Comparison of ENCODE assay signal across 1 cellular context in the genomic region with DNA sequence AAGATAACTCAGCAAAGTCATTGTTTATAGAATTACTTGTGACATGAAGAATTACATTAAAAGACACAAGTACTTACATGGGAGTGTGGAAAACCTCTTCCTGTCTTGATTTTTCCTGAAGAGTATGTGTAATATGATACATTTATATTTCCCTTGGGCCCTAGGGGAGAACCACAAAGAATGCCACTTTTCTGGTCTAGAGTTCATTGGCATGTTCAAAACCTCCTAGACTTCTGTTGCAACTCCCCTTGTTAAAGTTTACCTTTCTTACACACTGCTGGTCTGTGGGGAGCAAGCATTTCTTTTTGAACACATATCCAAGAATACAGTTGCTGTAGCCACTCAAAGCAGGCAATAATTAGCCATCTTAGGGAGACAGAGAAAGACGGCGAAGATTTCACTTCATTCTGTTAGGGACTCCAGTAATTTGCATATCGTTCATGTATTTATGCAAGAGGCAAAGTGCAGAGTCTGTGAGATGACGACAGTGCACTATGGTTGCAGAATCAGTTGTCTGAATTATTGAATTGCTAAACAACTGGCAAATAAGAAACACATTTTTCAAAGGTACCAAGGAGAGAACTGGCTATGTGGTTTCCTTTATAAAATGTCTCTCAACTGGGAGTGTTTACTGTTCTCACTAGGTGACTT.
TF ChIP-seq lines count a peak whose summit lies in the region.

No MANE protein-coding gene starts in this region.

TF ChIP-seq in HEK293, 187 proteins besides CTCF, POLR2A, EP300 and RAD21 (continued from another document):
- TF ChIP-seq, protein P1, sequence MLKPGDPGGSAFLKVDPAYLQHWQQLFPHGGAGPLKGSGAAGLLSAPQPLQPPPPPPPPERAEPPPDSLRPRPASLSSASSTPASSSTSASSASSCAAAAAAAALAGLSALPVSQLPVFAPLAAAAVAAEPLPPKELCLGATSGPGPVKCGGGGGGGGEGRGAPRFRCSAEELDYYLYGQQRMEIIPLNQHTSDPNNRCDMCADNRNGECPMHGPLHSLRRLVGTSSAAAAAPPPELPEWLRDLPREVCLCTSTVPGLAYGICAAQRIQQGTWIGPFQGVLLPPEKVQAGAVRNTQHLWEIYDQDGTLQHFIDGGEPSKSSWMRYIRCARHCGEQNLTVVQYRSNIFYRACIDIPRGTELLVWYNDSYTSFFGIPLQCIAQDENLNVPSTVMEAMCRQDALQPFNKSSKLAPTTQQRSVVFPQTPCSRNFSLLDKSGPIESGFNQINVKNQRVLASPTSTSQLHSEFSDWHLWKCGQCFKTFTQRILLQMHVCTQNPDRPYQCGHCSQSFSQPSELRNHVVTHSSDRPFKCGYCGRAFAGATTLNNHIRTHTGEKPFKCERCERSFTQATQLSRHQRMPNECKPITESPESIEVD (tag by site-specific recombination; IDR thresholded peaks at IDR 0.05), result peak; percentile 92
- TF ChIP-seq, protein P2, sequence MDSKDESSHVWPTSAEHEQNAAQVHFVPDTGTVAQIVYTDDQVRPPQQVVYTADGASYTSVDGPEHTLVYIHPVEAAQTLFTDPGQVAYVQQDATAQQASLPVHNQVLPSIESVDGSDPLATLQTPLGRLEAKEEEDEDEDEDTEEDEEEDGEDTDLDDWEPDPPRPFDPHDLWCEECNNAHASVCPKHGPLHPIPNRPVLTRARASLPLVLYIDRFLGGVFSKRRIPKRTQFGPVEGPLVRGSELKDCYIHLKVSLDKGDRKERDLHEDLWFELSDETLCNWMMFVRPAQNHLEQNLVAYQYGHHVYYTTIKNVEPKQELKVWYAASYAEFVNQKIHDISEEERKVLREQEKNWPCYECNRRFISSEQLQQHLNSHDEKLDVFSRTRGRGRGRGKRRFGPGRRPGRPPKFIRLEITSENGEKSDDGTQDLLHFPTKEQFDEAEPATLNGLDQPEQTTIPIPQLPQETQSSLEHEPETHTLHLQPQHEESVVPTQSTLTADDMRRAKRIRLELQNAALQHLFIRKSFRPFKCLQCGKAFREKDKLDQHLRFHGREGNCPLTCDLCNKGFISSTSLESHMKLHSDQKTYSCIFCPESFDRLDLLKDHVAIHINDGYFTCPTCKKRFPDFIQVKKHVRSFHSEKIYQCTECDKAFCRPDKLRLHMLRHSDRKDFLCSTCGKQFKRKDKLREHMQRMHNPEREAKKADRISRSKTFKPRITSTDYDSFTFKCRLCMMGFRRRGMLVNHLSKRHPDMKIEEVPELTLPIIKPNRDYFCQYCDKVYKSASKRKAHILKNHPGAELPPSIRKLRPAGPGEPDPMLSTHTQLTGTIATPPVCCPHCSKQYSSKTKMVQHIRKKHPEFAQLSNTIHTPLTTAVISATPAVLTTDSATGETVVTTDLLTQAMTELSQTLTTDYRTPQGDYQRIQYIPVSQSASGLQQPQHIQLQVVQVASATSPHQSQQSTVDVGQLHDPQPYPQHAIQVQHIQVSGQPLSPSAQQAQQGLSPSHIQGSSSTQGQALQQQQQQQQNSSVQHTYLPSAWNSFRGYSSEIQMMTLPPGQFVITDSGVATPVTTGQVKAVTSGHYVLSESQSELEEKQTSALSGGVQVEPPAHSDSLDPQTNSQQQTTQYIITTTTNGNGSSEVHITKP (tag by site-specific recombination; IDR thresholded peaks at IDR 0.05), result 0 out of 2 replicates have a peak, but pooled peaks have one; percentile 8
- TF ChIP-seq ZNF335 (tag by site-specific recombination; conservative IDR thresholded peaks at IDR 0.05), result peak; percentile 53
- TF ChIP-seq, protein P3, sequence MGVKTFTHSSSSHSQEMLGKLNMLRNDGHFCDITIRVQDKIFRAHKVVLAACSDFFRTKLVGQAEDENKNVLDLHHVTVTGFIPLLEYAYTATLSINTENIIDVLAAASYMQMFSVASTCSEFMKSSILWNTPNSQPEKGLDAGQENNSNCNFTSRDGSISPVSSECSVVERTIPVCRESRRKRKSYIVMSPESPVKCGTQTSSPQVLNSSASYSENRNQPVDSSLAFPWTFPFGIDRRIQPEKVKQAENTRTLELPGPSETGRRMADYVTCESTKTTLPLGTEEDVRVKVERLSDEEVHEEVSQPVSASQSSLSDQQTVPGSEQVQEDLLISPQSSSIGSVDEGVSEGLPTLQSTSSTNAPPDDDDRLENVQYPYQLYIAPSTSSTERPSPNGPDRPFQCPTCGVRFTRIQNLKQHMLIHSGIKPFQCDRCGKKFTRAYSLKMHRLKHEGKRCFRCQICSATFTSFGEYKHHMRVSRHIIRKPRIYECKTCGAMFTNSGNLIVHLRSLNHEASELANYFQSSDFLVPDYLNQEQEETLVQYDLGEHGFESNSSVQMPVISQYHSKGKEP (tag by site-specific recombination; IDR thresholded peaks at IDR 0.05), result no peak
- 0 out of 2 replicates have a peak, but pooled peaks have one; percentile 39 for TF ChIP-seq IKZF3 (tag by site-specific recombination; IDR thresholded peaks at IDR 0.05)
- no peak for TF ChIP-seq ZNF24 (tag by site-specific recombination; IDR thresholded peaks at IDR 0.05)
- TF ChIP-seq, protein P4, sequence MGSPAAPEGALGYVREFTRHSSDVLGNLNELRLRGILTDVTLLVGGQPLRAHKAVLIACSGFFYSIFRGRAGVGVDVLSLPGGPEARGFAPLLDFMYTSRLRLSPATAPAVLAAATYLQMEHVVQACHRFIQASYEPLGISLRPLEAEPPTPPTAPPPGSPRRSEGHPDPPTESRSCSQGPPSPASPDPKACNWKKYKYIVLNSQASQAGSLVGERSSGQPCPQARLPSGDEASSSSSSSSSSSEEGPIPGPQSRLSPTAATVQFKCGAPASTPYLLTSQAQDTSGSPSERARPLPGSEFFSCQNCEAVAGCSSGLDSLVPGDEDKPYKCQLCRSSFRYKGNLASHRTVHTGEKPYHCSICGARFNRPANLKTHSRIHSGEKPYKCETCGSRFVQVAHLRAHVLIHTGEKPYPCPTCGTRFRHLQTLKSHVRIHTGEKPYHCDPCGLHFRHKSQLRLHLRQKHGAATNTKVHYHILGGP (tag by site-specific recombination; IDR thresholded peaks at IDR 0.05), result peak; percentile 98
- no peak for TF ChIP-seq ZNF792 (tag by site-specific recombination; IDR thresholded peaks at IDR 0.05)
- TF ChIP-seq, protein P5, sequence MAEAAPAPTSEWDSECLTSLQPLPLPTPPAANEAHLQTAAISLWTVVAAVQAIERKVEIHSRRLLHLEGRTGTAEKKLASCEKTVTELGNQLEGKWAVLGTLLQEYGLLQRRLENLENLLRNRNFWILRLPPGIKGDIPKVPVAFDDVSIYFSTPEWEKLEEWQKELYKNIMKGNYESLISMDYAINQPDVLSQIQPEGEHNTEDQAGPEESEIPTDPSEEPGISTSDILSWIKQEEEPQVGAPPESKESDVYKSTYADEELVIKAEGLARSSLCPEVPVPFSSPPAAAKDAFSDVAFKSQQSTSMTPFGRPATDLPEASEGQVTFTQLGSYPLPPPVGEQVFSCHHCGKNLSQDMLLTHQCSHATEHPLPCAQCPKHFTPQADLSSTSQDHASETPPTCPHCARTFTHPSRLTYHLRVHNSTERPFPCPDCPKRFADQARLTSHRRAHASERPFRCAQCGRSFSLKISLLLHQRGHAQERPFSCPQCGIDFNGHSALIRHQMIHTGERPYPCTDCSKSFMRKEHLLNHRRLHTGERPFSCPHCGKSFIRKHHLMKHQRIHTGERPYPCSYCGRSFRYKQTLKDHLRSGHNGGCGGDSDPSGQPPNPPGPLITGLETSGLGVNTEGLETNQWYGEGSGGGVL (tag by site-specific recombination; IDR thresholded peaks at IDR 0.05), result peak; percentile 37
- TF ChIP-seq, protein P6, sequence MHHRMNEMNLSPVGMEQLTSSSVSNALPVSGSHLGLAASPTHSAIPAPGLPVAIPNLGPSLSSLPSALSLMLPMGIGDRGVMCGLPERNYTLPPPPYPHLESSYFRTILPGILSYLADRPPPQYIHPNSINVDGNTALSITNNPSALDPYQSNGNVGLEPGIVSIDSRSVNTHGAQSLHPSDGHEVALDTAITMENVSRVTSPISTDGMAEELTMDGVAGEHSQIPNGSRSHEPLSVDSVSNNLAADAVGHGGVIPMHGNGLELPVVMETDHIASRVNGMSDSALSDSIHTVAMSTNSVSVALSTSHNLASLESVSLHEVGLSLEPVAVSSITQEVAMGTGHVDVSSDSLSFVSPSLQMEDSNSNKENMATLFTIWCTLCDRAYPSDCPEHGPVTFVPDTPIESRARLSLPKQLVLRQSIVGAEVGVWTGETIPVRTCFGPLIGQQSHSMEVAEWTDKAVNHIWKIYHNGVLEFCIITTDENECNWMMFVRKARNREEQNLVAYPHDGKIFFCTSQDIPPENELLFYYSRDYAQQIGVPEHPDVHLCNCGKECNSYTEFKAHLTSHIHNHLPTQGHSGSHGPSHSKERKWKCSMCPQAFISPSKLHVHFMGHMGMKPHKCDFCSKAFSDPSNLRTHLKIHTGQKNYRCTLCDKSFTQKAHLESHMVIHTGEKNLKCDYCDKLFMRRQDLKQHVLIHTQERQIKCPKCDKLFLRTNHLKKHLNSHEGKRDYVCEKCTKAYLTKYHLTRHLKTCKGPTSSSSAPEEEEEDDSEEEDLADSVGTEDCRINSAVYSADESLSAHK (tag by site-specific recombination; IDR thresholded peaks at IDR 0.05), result peak; percentile 59
- TF ChIP-seq, protein P7, sequence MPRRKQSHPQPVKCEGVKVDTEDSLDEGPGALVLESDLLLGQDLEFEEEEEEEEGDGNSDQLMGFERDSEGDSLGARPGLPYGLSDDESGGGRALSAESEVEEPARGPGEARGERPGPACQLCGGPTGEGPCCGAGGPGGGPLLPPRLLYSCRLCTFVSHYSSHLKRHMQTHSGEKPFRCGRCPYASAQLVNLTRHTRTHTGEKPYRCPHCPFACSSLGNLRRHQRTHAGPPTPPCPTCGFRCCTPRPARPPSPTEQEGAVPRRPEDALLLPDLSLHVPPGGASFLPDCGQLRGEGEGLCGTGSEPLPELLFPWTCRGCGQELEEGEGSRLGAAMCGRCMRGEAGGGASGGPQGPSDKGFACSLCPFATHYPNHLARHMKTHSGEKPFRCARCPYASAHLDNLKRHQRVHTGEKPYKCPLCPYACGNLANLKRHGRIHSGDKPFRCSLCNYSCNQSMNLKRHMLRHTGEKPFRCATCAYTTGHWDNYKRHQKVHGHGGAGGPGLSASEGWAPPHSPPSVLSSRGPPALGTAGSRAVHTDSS (tag by site-specific recombination; IDR thresholded peaks at IDR 0.05), result 0 out of 2 replicates have a peak, but pooled peaks have one; percentile 18
- TF ChIP-seq ZNF416 (tag by site-specific recombination; IDR thresholded peaks at IDR 0.05), result no peak
- TF ChIP-seq ZBTB20 (tag by site-specific recombination; IDR thresholded peaks at IDR 0.05), result no peak
- TF ChIP-seq KLF8 (tag by site-specific recombination; IDR thresholded peaks at IDR 0.05), result 0 out of 2 replicates have a peak, but pooled peaks have one; percentile 23
- peak; percentile 82; the same call in 1 of the 2 replicates for TF ChIP-seq MZF1 (tag by site-specific recombination; IDR thresholded peaks at IDR 0.05; ENCODE audit: borderline replicate concordance)
- TF ChIP-seq, protein P8, sequence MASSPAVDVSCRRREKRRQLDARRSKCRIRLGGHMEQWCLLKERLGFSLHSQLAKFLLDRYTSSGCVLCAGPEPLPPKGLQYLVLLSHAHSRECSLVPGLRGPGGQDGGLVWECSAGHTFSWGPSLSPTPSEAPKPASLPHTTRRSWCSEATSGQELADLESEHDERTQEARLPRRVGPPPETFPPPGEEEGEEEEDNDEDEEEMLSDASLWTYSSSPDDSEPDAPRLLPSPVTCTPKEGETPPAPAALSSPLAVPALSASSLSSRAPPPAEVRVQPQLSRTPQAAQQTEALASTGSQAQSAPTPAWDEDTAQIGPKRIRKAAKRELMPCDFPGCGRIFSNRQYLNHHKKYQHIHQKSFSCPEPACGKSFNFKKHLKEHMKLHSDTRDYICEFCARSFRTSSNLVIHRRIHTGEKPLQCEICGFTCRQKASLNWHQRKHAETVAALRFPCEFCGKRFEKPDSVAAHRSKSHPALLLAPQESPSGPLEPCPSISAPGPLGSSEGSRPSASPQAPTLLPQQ (tag by site-specific recombination; IDR thresholded peaks at IDR 0.05), result 0 out of 2 replicates have a peak, but pooled peaks have one; percentile 15
